Comparison of ENCODE assay signal across 1 cellular context in the genomic region with DNA sequence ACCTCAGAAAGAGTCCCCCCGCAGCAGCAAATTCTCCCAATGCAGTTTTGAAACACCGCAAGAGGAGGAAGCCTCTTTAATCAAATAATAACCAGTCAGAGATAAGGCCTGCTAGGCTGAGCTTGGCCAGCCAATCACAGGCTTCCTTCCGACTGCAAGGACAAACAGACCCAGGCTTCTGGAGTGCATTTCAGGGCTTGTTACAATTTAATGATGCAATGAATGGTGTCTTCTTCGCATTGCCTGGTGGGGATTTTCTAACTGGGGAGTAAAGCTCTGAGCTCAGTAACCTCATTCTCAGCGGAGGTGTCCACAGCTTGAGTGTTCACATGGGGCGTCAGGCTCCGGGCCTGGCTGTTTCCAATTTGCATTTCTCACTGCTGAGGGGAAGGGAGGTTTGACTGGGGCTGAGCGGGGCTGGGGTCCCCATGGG.
TF ChIP-seq lines count a peak whose summit lies in the region.

No MANE protein-coding gene starts in this region.

TF ChIP-seq in K562, 482 proteins besides CTCF, POLR2A, EP300 and RAD21:
- TF ChIP-seq, protein P1, sequence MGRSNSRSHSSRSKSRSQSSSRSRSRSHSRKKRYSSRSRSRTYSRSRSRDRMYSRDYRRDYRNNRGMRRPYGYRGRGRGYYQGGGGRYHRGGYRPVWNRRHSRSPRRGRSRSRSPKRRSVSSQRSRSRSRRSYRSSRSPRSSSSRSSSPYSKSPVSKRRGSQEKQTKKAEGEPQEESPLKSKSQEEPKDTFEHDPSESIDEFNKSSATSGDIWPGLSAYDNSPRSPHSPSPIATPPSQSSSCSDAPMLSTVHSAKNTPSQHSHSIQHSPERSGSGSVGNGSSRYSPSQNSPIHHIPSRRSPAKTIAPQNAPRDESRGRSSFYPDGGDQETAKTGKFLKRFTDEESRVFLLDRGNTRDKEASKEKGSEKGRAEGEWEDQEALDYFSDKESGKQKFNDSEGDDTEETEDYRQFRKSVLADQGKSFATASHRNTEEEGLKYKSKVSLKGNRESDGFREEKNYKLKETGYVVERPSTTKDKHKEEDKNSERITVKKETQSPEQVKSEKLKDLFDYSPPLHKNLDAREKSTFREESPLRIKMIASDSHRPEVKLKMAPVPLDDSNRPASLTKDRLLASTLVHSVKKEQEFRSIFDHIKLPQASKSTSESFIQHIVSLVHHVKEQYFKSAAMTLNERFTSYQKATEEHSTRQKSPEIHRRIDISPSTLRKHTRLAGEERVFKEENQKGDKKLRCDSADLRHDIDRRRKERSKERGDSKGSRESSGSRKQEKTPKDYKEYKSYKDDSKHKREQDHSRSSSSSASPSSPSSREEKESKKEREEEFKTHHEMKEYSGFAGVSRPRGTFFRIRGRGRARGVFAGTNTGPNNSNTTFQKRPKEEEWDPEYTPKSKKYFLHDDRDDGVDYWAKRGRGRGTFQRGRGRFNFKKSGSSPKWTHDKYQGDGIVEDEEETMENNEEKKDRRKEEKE (IDR thresholded peaks at IDR 0.05; ENCODE audit: borderline replicate concordance in 1 of 2, control insufficient read depth in 1 of 2, low read depth in 2 of 2, low read length in 1 of 2) = no peak
- TF ChIP-seq CREM (IDR thresholded peaks at IDR 0.05; ENCODE audit: low read depth) = no peak
- no peak for TF ChIP-seq DMBX1 (CRISPR knock-in tag; IDR thresholded peaks at IDR 0.05; ENCODE audit: borderline replicate concordance)
- TF ChIP-seq, protein P2, sequence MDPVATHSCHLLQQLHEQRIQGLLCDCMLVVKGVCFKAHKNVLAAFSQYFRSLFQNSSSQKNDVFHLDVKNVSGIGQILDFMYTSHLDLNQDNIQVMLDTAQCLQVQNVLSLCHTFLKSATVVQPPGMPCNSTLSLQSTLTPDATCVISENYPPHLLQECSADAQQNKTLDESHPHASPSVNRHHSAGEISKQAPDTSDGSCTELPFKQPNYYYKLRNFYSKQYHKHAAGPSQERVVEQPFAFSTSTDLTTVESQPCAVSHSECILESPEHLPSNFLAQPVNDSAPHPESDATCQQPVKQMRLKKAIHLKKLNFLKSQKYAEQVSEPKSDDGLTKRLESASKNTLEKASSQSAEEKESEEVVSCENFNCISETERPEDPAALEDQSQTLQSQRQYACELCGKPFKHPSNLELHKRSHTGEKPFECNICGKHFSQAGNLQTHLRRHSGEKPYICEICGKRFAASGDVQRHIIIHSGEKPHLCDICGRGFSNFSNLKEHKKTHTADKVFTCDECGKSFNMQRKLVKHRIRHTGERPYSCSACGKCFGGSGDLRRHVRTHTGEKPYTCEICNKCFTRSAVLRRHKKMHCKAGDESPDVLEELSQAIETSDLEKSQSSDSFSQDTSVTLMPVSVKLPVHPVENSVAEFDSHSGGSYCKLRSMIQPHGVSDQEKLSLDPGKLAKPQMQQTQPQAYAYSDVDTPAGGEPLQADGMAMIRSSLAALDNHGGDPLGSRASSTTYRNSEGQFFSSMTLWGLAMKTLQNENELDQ (CRISPR knock-in tag; IDR thresholded peaks at IDR 0.05; ENCODE audit: borderline replicate concordance) = no peak
- no peak for TF ChIP-seq SRSF3 (IDR thresholded peaks at IDR 0.05; ENCODE audit: insufficient read depth, low read length)
- no peak for TF ChIP-seq ZNF79 (CRISPR knock-in tag; IDR thresholded peaks at IDR 0.05; ENCODE audit: low read depth)
- no peak for TF ChIP-seq PHB (CRISPR knock-in tag; IDR thresholded peaks at IDR 0.05)
- TF ChIP-seq POLR3G (IDR thresholded peaks at IDR 0.05; ENCODE audit: extremely low read depth, insufficient read length, insufficient replicate concordance) = no peak
- TF ChIP-seq MEF2D (tag; conservative IDR thresholded peaks at IDR 0.05; ENCODE audit: low read depth) = no peak
- TF ChIP-seq EWSR1 (IDR thresholded peaks at IDR 0.05; ENCODE audit: borderline replicate concordance, low read depth, partially characterized antibody) = no peak
- TF ChIP-seq ZNF212 (CRISPR knock-in tag; IDR thresholded peaks at IDR 0.05) = no peak
